In the genomic region with DNA sequence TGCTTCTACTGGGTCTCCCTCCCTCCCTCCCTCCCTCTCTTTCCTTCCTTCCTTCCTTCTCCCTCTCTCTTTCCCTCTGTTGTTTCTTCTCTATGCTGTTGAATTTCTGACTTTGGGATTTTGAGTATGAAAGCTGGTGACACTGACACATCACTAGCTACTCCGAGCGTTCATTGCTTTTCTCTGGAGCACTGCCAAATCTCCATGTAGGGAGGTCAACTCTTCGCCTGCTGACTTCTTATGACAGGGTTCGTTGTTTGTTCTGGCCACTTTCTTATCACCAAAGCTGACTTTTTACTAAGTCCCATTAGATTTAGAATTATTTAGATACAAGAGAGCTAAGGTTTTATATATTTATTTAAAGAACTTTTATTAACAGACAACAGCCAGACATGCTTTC, we compare ENCODE assay signal across 11 cellular contexts. TPM values are rescaled to one million over a fixed set of nuclear protein-coding genes. Genes with fewer than 3 reads are reported as not detected.
DNase-seq lines count a peak whose midpoint lies in the region; ATAC-seq and TF ChIP-seq lines count a peak whose summit lies in the region.
"Had no signal": no experiment of that assay in that cellular context is flagged by ENCODE, and none has a peak within 500 bp of the region (broad histone marks: within the 10 kb centered on the region; RNA-seq: fewer than 3 reads in every experiment).

No MANE protein-coding gene starts in this region.

- 0 out of 2 replicates have a peak overlapping the region, but pooled peaks have one; percentile 7 for H3K4me2 ChIP-seq in IMR-90 (ENCODE audit: low read depth, low read length)
- H3K4me2 ChIP-seq in smooth muscle cell = peak overlapping the region; percentile 52

- H3K27me3 Mint-ChIP-seq in activated naive CD8-positive, alpha-beta T cell = no peaks in the 10 kb centered on the region

- H2BK20ac ChIP-seq in IMR-90 (ENCODE audit: low read depth, low read length) = no peak overlapping the region

- H3K4me1 ChIP-seq in IMR-90 (ENCODE audit: control insufficient read depth, insufficient read depth, low read length) (peaks cover 7% of the 10 kb centered on the region), heart left ventricle (peaks cover 0 to 84% (median 11%) of the 10 kb centered on the region in 12 donors), smooth muscle cell (ENCODE audit: low read depth) (peaks cover 27% of the 10 kb centered on the region), prostate gland (replicated peaks) (no peaks in the 10 kb centered on the region)
- H3K4me1 ChIP-seq: parathyroid adenoma had no signal

- H3K4me1 Mint-ChIP-seq in activated naive CD8-positive, alpha-beta T cell (ENCODE audit: low read depth) = peaks cover 93% of the 10 kb centered on the region

- peaks cover 77% of the 10 kb centered on the region for H3K79me2 ChIP-seq in smooth muscle cell (ENCODE audit: low read depth)
- H3K79me2 ChIP-seq: parathyroid adenoma had no signal

- no peak for TF ChIP-seq CTCF in IMR-90 (conservative IDR thresholded peaks at IDR 0.05; ENCODE audit: low read depth, low read length)
- no peak for TF ChIP-seq CTCF in heart left ventricle (IDR thresholded peaks at IDR 0.05)
- no peak for TF ChIP-seq CTCF in smooth muscle cell (IDR thresholded peaks at IDR 0.05; ENCODE audit: borderline replicate concordance, insufficient read depth, poor library complexity, severe bottlenecking)
- no peak for TF ChIP-seq CTCF in prostate gland (IDR thresholded peaks at IDR 0.05)

- TF ChIP-seq RAD21 in IMR-90 (IDR thresholded peaks at IDR 0.05; ENCODE audit: low read length) = no peak

- H2BK15ac ChIP-seq in IMR-90 (ENCODE audit: low read depth, low read length) = no peak overlapping the region

- ATAC-seq in IMR-90 (ENCODE audit: low read depth) = no peak
- peak in 3 of 4 donors; percentile 66 to 75 (median 67) for ATAC-seq in heart left ventricle
- ATAC-seq: HCT116 had no signal

- H3K9me1 ChIP-seq in IMR-90 (ENCODE audit: insufficient read depth, low read length) = peaks cover 2% of the 10 kb centered on the region

- no peak overlapping the region for H3K14ac ChIP-seq in IMR-90 (replicated peaks; ENCODE audit: low read depth, low read length)

- H3K27ac ChIP-seq in IMR-90 (ENCODE audit: insufficient read depth, low read length) (no peak overlapping the region), heart left ventricle (peak overlapping the region in 6 of 12 donors; percentile 8 to 80 (median 20)), smooth muscle cell (ENCODE audit: low read depth) (peak overlapping the region; percentile 72), prostate gland (peak overlapping the region in 1 of 2 donors; percentile 9)
- H3K27ac ChIP-seq: parathyroid adenoma had no signal

- no peaks in the 10 kb centered on the region for H3K27me3 ChIP-seq in IMR-90 (ENCODE audit: control insufficient read depth, insufficient read depth, low read length)
- no peaks in the 10 kb centered on the region for H3K27me3 ChIP-seq in heart left ventricle
- H3K27me3 ChIP-seq in smooth muscle cell (ENCODE audit: low read depth) = no peaks in the 10 kb centered on the region
- no peaks in the 10 kb centered on the region for H3K27me3 ChIP-seq in prostate gland (replicated peaks; ENCODE audit: insufficient read depth)

- H3K4me3 ChIP-seq in IMR-90 (ENCODE audit: insufficient read depth, low read depth, low read length) (no peak overlapping the region), heart left ventricle (no peak overlapping the region), smooth muscle cell (no peak overlapping the region), prostate gland (no peak overlapping the region)

- no peak overlapping the region for H4K8ac ChIP-seq in IMR-90 (ENCODE audit: low read depth in 2 of 2, low read length in 2 of 2)

- no TSS peak for BruUV-seq in IMR-90 (replicated peaks; lab: Mats Ljungman, UMichigan)

- H3K56ac ChIP-seq in IMR-90 (ENCODE audit: extremely low read depth, insufficient read depth, low read length) = no peak overlapping the region

- peak overlapping the region; percentile 8 for H3K4me3 Mint-ChIP-seq in activated naive CD8-positive, alpha-beta T cell

- no peaks in the 10 kb centered on the region for H3K9me3 Mint-ChIP-seq in activated naive CD8-positive, alpha-beta T cell (ENCODE audit: low read depth)

- no peak overlapping the region for H2AFZ ChIP-seq in IMR-90 (replicated peaks; ENCODE audit: low read length, poor library complexity)
- no peak overlapping the region for H2AFZ ChIP-seq in smooth muscle cell (ENCODE audit: low read depth)
- H2AFZ ChIP-seq: parathyroid adenoma had no signal

- no peak overlapping the region for H3K23ac ChIP-seq in IMR-90 (ENCODE audit: low read depth, low read length)

- H3K36me3 ChIP-seq in IMR-90 (ENCODE audit: control insufficient read depth, insufficient read depth, low read length) = no peaks in the 10 kb centered on the region
- H3K36me3 ChIP-seq in heart left ventricle = no peaks in the 10 kb centered on the region
- H3K36me3 ChIP-seq in smooth muscle cell (ENCODE audit: low read depth) = no peaks in the 10 kb centered on the region
- no peaks in the 10 kb centered on the region for H3K36me3 ChIP-seq in prostate gland

- peak overlapping the region; percentile 95 for H3K27ac Mint-ChIP-seq in activated naive CD8-positive, alpha-beta T cell

- WGBS in IMR-90 (ENCODE audit: extremely low coverage in 2 of 2, insufficient read length in 1 of 2), 2 experiments = no CpG with 5 or more reads among the region's 4 CpGs
- WGBS in heart left ventricle, 4 donors = 21 to 29% (median 25%) methylated on average over 4 of the region's 4 CpGs
- WGBS in smooth muscle cell (ENCODE audit: low lambda C conversion rate) = 28% methylated on average over 4 of the region's 4 CpGs
- WGBS in prostate gland = 26% methylated on average over 4 of the region's 4 CpGs

- POLR2A ChIA-PET in IMR-90 (lab: Charles Lee; ENCODE audit: unreplicated experiment) = no interaction called here

- intact Hi-C loops in IMR-90 (cut with micrococcal nuclease) = no loop called here
- intact Hi-C loops in heart left ventricle (cut with DNase I) = no loop called here
- intact Hi-C loops in prostate gland (cut with DNase I) = no loop called here

- H3K4ac ChIP-seq in IMR-90 (ENCODE audit: low read depth, low read length) = no peak overlapping the region

- H2AK5ac ChIP-seq in IMR-90 (ENCODE audit: low read depth, low read length) = no peak overlapping the region

- peak; percentile 46 for DNase-seq in IMR-90
- DNase-seq in heart left ventricle = peak in 4 of 5 donors; percentile 48 to 56 (median 51)
- no peak for DNase-seq in smooth muscle cell (lab: John Stamatoyannopoulos, UW; ENCODE audit: unreplicated experiment)
- DNase-seq in occipital lobe (lab: John Stamatoyannopoulos, UW) = no peak
- no peak for DNase-seq in NCI-H146 treated with DMSO at 0.1 percent for 48 hours (lab: John Stamatoyannopoulos, UW; ENCODE audit: unreplicated experiment)
- no peak for DNase-seq in prostate gland (ENCODE audit: low spot score)
- DNase-seq: activated CD4-positive, alpha-beta T cell treated with anti-CD3 and anti-CD28 coated beads, Interleukin-2, amount 50 U/mL, for 4 hours; NCI-H146 had no signal

- CTCF ChIA-PET in IMR-90 (lab: Yijun Ruan, JAX) = no interaction called here

- peaks cover 41% of the 10 kb centered on the region for H3K36me3 Mint-ChIP-seq in activated naive CD8-positive, alpha-beta T cell

- in situ Hi-C loops in IMR-90 (cut with MboI; ENCODE audit: low sequenced_read_pairs) = no loop called here

- H3F3A ChIP-seq in smooth muscle cell (ENCODE audit: low read depth) = peaks cover 25% of the 10 kb centered on the region

- H2BK120ac ChIP-seq in IMR-90 (ENCODE audit: low read depth, low read length) = no peak overlapping the region

- H2AK9ac ChIP-seq in IMR-90 (replicated peaks; ENCODE audit: low read depth, low read length, poor library complexity) = no peak overlapping the region

- H4K20me1 ChIP-seq in IMR-90 (ENCODE audit: insufficient read depth, low read length) (no peaks in the 10 kb centered on the region), smooth muscle cell (ENCODE audit: low read depth) (peaks cover 87% of the 10 kb centered on the region)

- no peak overlapping the region for H4K5ac ChIP-seq in IMR-90 (ENCODE audit: low read depth, low read length)

- H3K9me3 ChIP-seq in IMR-90 (ENCODE audit: control insufficient read depth, insufficient read depth, low read length) (no peaks in the 10 kb centered on the region), heart left ventricle (no peaks in the 10 kb centered on the region), smooth muscle cell (replicated peaks; ENCODE audit: low read depth) (no peaks in the 10 kb centered on the region), prostate gland (no peaks in the 10 kb centered on the region)

- H2BK5ac ChIP-seq in IMR-90 (ENCODE audit: low read depth, low read length, poor library complexity, severe bottlenecking) = no peak overlapping the region

- no peak overlapping the region for H3K18ac ChIP-seq in IMR-90 (ENCODE audit: low read depth, low read length)

- no peak overlapping the region for H4K91ac ChIP-seq in IMR-90 (ENCODE audit: insufficient read depth, low read depth, low read length)

- TF ChIP-seq POLR2A in IMR-90 (IDR thresholded peaks at IDR 0.05; ENCODE audit: low read depth, low read length) = no peak
- TF ChIP-seq POLR2A in heart left ventricle (IDR thresholded peaks at IDR 0.05) = no peak
- no peak for TF ChIP-seq POLR2A in prostate gland (IDR thresholded peaks at IDR 0.05)

- H3K9ac ChIP-seq in IMR-90 (ENCODE audit: low read depth, low read length) (no peak overlapping the region), smooth muscle cell (ENCODE audit: low read depth) (peak overlapping the region; percentile 19)
- H3K9ac ChIP-seq: parathyroid adenoma had no signal

- peaks cover 3 to 22% of the 10 kb centered on the region in 2 experiments; a peak in 3 of 4 replicates for H3K79me1 ChIP-seq in IMR-90 (ENCODE audit: low read depth in 1 of 2, low read length in 2 of 2)

- dilution Hi-C loops in IMR-90 (cut with HindIII; ENCODE audit: low sequenced_read_pairs, unreplicated experiment) = no loop called here

TF ChIP-seq in IMR-90, 13 proteins besides CTCF, POLR2A, EP300 and RAD21 (continues in another document):
- TF ChIP-seq RFX5 (IDR thresholded peaks at IDR 0.05; ENCODE audit: low read depth, low read length) = no peak
- no peak for TF ChIP-seq CHD1 (IDR thresholded peaks at IDR 0.05; ENCODE audit: low read depth, low read length)
- TF ChIP-seq BHLHE40 (IDR thresholded peaks at IDR 0.05; ENCODE audit: low read depth, low read length) = no peak
- TF ChIP-seq CEBPB (IDR thresholded peaks at IDR 0.05; ENCODE audit: low read depth, low read length) = no peak
- TF ChIP-seq MAZ (IDR thresholded peaks at IDR 0.05; ENCODE audit: borderline replicate concordance, low read depth, low read length) = no peak
- no peak for TF ChIP-seq SMC3 (IDR thresholded peaks at IDR 0.05; ENCODE audit: low read depth, low read length)

RNA-seq across cellular contexts. Expression of gene TNFAIP8, which starts 31.1 kb away (rescaled TPM):
- 29.9 and 42.5 TPM in 2 replicates for total RNA-seq in IMR-90 (2012; rRNA removed)
- 16.2 and 20.3 TPM in 2 replicates for polyA plus RNA-seq in IMR-90 (2012; rRNA removed)
- 2.1 and 6.1 TPM in 2 replicates for polyA plus RNA-seq in IMR-90 (2012; cell fraction: cytosol; rRNA removed)
- 1.7 and 6.6 TPM in 2 replicates for polyA plus RNA-seq in IMR-90 (2012; cell fraction: nucleus; rRNA removed; ENCODE audit: low replicate concordance)
- 10 to 100 TPM in 7 of 9 donors, 1 to 10 TPM in 2; 3.6 to 30.8 (median 13.9) TPM for total RNA-seq in heart left ventricle
- polyA plus RNA-seq in heart left ventricle = 1 to 10 TPM; 5.1 to 10.0 TPM
- 81.2 and 85.1 TPM in 2 replicates for total RNA-seq in smooth muscle cell
- polyA plus RNA-seq in smooth muscle cell = 15.7 and 34.2 TPM in 2 replicates
- total RNA-seq in occipital lobe = 5.0 TPM
- 10 to 100 TPM; 21.6 to 40.0 TPM for total RNA-seq in prostate gland

Comparison
In these comparisons a context has a peak if more than half of its experiments do, and no peak if none do; other contexts are left out.
1. DNase-seq: peak in IMR-90 (single experiment) and heart left ventricle (4 of 5); none in smooth muscle cell (single experiment), occipital lobe (single experiment), NCI-H146 treated with DMSO at 0.1 percent for 48 hours (single experiment) and prostate gland (single experiment).